In the genomic region with DNA sequence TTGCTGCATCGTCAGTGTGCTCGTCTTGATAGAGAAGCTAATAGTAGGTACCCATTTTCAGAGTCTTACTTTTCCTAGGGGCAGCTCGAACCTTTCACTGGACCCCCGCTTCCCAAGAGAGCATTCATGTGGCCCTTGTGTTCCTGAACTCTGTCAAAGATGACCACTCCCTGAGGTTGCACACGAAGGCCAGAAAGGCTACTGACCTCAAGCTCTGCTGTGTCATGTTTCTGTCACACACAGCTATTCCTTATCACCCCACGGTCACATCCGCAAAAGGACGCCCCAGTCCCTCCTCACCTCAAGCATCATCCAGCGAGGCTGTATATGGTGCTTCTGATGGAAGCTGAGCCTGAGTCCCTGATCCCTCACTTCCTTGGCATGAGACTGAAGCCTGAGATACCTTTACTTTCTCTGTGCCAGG, we compare ENCODE assay signal across 34 cellular contexts.
"Had no signal": no experiment of that assay in that cellular context is flagged by ENCODE, and none has a peak within 500 bp of the region (broad histone marks: within the 10 kb centered on the region; RNA-seq: fewer than 3 reads in every experiment).

No MANE protein-coding gene starts in this region.

- H3K27ac ChIP-seq: KMS-11, Peyer's patch, SJSA1, WERI-Rb-1 had no signal

- H3K4me1 Mint-ChIP-seq: activated naive CD4-positive, alpha-beta T cell treated with anti-CD3 and anti-CD28 coated beads, Interleukin-2, amount 10 ng/mL, durations not matched to agents 7 days and 5 days; activated naive CD8-positive, alpha-beta T cell treated with anti-CD3 and anti-CD28 coated beads, Interleukin-2, amount 50 U/mL, for 24 hours had no signal

- H3K27me3 Mint-ChIP-seq: activated naive CD4-positive, alpha-beta T cell treated with anti-CD3 and anti-CD28 coated beads, Interleukin-2, amount 10 ng/mL, durations not matched to agents 7 days and 5 days; activated naive CD8-positive, alpha-beta T cell treated with anti-CD3 and anti-CD28 coated beads, Interleukin-2, amount 50 U/mL, for 24 hours; brain had no signal

- FAIRE-seq: bronchial epithelial cell, TTC549 had no signal

- H3K4me1 ChIP-seq: Peyer's patch, SJSA1 had no signal

- H3K9ac ChIP-seq: KMS-11, SK-N-SH had no signal

- H3K27ac Mint-ChIP-seq: activated CD4-positive, alpha-beta memory T cell treated with anti-CD3 and anti-CD28 coated beads, Interleukin-2, amount 10 ng/mL, durations not matched to agents 7 days and 5 days; activated CD8-positive, alpha-beta memory T cell treated with anti-CD3 and anti-CD28 coated beads, Interleukin-2, amount 10 ng/mL, durations not matched to agents 7 days and 5 days; activated naive CD4-positive, alpha-beta T cell treated with anti-CD3 and anti-CD28 coated beads, Interleukin-2, amount 10 ng/mL, durations not matched to agents 7 days and 5 days; activated naive CD8-positive, alpha-beta T cell; activated naive CD8-positive, alpha-beta T cell treated with anti-CD3 and anti-CD28 coated beads, Interleukin-2, amount 50 U/mL, for 24 hours; T-helper 1 cell treated with Interleukin-12 subunit alpha and Interleukin-12 subunit beta and Interleukin-4 antibody, amounts not matched to agents 30 μg/mL and 1 μg/mL, for 36 hours; T-helper 2 cell treated with Interferon-gamma antibody and Interleukin-4, amounts not matched to agents 5 μg/mL and 100 μg/mL, for 36 hours had no signal

- ATAC-seq: activated CD8-positive, alpha-beta memory T cell treated with anti-CD3 and anti-CD28 coated beads, Interleukin-2, amount 10 ng/mL, durations not matched to agents 7 days and 5 days; activated naive CD8-positive, alpha-beta T cell treated with anti-CD3 and anti-CD28 coated beads, Interleukin-2, amount 50 U/mL, for 24 hours; PC-3 had no signal

- H3K27me3 ChIP-seq: Peyer's patch, SJSA1 had no signal

- H3K4me3 Mint-ChIP-seq: activated CD4-positive, alpha-beta memory T cell treated with anti-CD3 and anti-CD28 coated beads, Interleukin-2, amount 10 ng/mL, durations not matched to agents 7 days and 5 days; activated CD8-positive, alpha-beta memory T cell treated with anti-CD3 and anti-CD28 coated beads, Interleukin-2, amount 10 ng/mL, durations not matched to agents 7 days and 5 days; activated naive CD4-positive, alpha-beta T cell treated with anti-CD3 and anti-CD28 coated beads, Interleukin-2, amount 10 ng/mL, durations not matched to agents 7 days and 5 days; activated naive CD8-positive, alpha-beta T cell; activated naive CD8-positive, alpha-beta T cell treated with anti-CD3 and anti-CD28 coated beads, Interleukin-2, amount 50 U/mL, for 24 hours; brain; T-helper 1 cell treated with Interleukin-12 subunit alpha and Interleukin-12 subunit beta and Interleukin-4 antibody, amounts not matched to agents 30 μg/mL and 1 μg/mL, for 36 hours; T-helper 2 cell treated with Interferon-gamma antibody and Interleukin-4, amounts not matched to agents 5 μg/mL and 100 μg/mL, for 36 hours had no signal

- H3K36me3 ChIP-seq: Peyer's patch, SJSA1 had no signal

- H3K4me2 ChIP-seq: KMS-11, SK-N-SH had no signal

- H3K4me3 ChIP-seq: Peyer's patch, SJSA1 had no signal

- DNase-seq: activated CD4-positive, alpha-beta memory T cell treated with anti-CD3 and anti-CD28 coated beads, Interleukin-2, amount 10 ng/mL, durations not matched to agents 7 days and 5 days; activated CD4-positive, alpha-beta T cell treated with anti-CD3 and anti-CD28 coated beads for 1 hour; activated CD4-positive, alpha-beta T cell treated with anti-CD3 and anti-CD28 coated beads for 48 hours; activated CD4-positive, CD25-positive, alpha-beta regulatory T cell; activated CD8-positive, alpha-beta memory T cell treated with anti-CD3 and anti-CD28 coated beads for 24 hours; activated CD8-positive, alpha-beta memory T cell treated with anti-CD3 and anti-CD28 coated beads, Interleukin-2, amount 10 ng/mL, durations not matched to agents 7 days and 5 days; activated CD8-positive, alpha-beta memory T cell treated with anti-CD3 and anti-CD28 coated beads, Interleukin-2, amount 50 U/mL, for 48 hours; activated effector memory CD4-positive, alpha-beta T cell treated with Interleukin-2 at 50 U/mL for 16 hours; activated naive CD4-positive, alpha-beta T cell treated with anti-CD3 and anti-CD28 coated beads, Interleukin-2, amount 10 ng/mL, durations not matched to agents 7 days and 5 days; activated naive CD8-positive, alpha-beta T cell treated with anti-CD3 and anti-CD28 coated beads, Interleukin-2, amount 50 U/mL, for 24 hours; activated T-cell treated with anti-CD3 and anti-CD28 coated beads, Interleukin-2, amount 50 U/mL, for 48 hours; anterior cingulate cortex; MM.1S; MV-4-11; NCI-H1092; NCI-H1436 treated with DMSO at 0.1 percent for 48 hours; NCI-H2029; NCI-H2227 treated with DMSO at 0.1 percent for 48 hours; NCI-H524 treated with DMSO at 0.1 percent for 48 hours; NK-92 treated with Interleukin-12 subunit alpha and Interleukin-12 subunit beta, amount 100 ng/mL, for 24 hours; PC-3; Peyer's patch; RPMI8226; SHP77 treated with DMSO at 0.1 percent for 48 hours; SK-N-SH; WERI-Rb-1 had no signal

- H3K36me3 Mint-ChIP-seq: activated CD8-positive, alpha-beta memory T cell treated with anti-CD3 and anti-CD28 coated beads, Interleukin-2, amount 10 ng/mL, durations not matched to agents 7 days and 5 days; activated naive CD4-positive, alpha-beta T cell treated with anti-CD3 and anti-CD28 coated beads, Interleukin-2, amount 10 ng/mL, durations not matched to agents 7 days and 5 days; activated naive CD8-positive, alpha-beta T cell had no signal

- H3K9me3 ChIP-seq: SJSA1, SK-N-SH had no signal
